Comparison of ENCODE assay signal across 8 cellular contexts in the genomic region with DNA sequence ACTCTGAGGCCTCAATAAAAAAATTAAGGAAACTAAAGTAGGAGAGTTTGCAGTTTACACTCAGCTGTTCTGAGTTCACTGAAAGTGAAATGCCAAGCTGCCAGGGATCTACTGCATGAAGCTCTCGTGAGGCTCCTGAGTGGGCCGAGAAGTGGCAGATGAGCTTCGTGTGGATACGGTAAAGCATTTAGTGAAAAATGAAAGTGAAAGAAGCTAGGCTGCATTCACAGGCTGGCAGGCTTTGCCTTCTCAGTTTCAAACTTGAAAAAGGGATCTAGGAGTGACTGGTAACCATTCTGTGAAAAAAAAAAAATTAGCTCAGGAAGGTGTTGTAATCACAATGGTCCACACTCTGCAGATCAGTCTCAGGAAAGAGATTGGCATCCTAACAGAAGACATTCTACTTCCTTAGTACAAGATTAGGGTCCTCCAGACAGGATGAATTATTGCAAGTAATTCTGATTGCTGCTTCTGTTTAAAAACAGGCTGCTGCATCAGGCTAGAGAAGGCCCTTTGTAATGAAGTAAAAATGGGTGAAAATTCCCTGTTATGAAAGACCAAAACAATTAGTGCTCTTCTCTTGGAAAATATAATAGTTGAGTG.
DNase-seq lines count a peak whose midpoint lies in the region; TF ChIP-seq lines count a peak whose summit lies in the region.

No MANE protein-coding gene starts in this region.

- TF ChIP-seq CTCF in GM10266 (IDR thresholded peaks at IDR 0.05; ENCODE audit: control insufficient read depth, insufficient read depth, low read depth, missing control alignments) (no peak), WI38 (IDR thresholded peaks at IDR 0.05; ENCODE audit: low read depth, low read length) (no peak)

- H3F3A ChIP-seq in GM23248 (ENCODE audit: insufficient read depth) = no peaks in the 10 kb centered on the region

- H3K9me2 ChIP-seq in GM23248 (ENCODE audit: insufficient read depth) = no peaks in the 10 kb centered on the region

- no peaks in the 10 kb centered on the region; the same call in 1 of the 2 replicates for H3K4me1 ChIP-seq in GM23248 (ENCODE audit: insufficient read depth)

- H4K20me1 ChIP-seq in GM23248 (ENCODE audit: insufficient read depth) = no peaks in the 10 kb centered on the region

- no peaks in the 10 kb centered on the region for H3K36me3 ChIP-seq in GM23248 (ENCODE audit: low read depth)

- H3K79me2 ChIP-seq in GM23248 (ENCODE audit: insufficient read depth) = no peaks in the 10 kb centered on the region

- H3K27me3 ChIP-seq in GM23248 (replicated peaks; ENCODE audit: insufficient read depth) = no peaks in the 10 kb centered on the region

- peak overlapping the region; percentile 68 for H3K4me3 ChIP-seq in GM23248
- H3K4me3 ChIP-seq in WI38 (ENCODE audit: low read depth, low read length) = peak overlapping the region; percentile 47

- in situ Hi-C loops in GM23248 (cut with MboI) = no loop called here

- peak overlapping the region; percentile 53 for H3K27ac ChIP-seq in GM23248

- 0 to 2% methylated on average over 4 of the region's 4 CpGs for WGBS in GM23248 (ENCODE audit: low coverage in 1 of 2, low lambda C conversion rate in 2 of 2, missing lambda C conversion rate in 2 of 2), 2 experiments

- peak overlapping the region; percentile 92 for H2AFZ ChIP-seq in GM23248

- peak overlapping the region; percentile 80 for H3K9ac ChIP-seq in GM23248

- no peaks in the 10 kb centered on the region for H3K9me3 ChIP-seq in GM23248 (ENCODE audit: low read depth)

- DNase-seq in GM10266 (ENCODE audit: extremely low spot score) (peak; percentile 12), GM23248 (peak; percentile 78), LoVo (ENCODE audit: low spot score) (peak; percentile 14), midbrain (lab: John Stamatoyannopoulos, UW) (peak; percentile 51), NCI-H446 treated with DMSO at 0.1 percent for 48 hours (lab: John Stamatoyannopoulos, UW) (no peak)
- peak; percentile 53 for DNase-seq in central memory CD4-positive, alpha-beta T cell
- DNase-seq in stimulated activated CD8-positive, alpha-beta memory T cell treated with anti-CD3 and anti-CD28 coated beads, Interleukin-7, amount 100 ng/mL, for 1 hour (ENCODE audit: low read depth in 2 of 2) = peak; percentile 1 to 10

- peak overlapping the region; percentile 91 for H3K4me2 ChIP-seq in GM23248 (ENCODE audit: unreplicated experiment)
